10 cellular contexts compared by ENCODE assay signal in genomic region chr2:187220100-187220499, GRCh38.
"Had no signal": no experiment of that assay in that cellular context is flagged by ENCODE, and none has a peak within 500 bp of the region (broad histone marks: within the 10 kb centered on the region; RNA-seq: fewer than 3 reads in every experiment).

No MANE protein-coding gene starts in this region.

- H3K4me1 Mint-ChIP-seq: IgD-negative memory B cell had no signal

- H3K36me3 ChIP-seq: HAP-1 had no signal

- H3K9me3 ChIP-seq: HAP-1 had no signal

- H3K9me3 Mint-ChIP-seq: HFFc6 had no signal

- H3K9ac ChIP-seq: GM23248, KMS-11 had no signal

- H3K27ac ChIP-seq: GM23248, HL-60, KMS-11 had no signal

- H3K36me3 Mint-ChIP-seq: IgD-negative memory B cell had no signal

- H3K27me3 Mint-ChIP-seq: IgD-negative memory B cell had no signal

- H3K4me2 ChIP-seq: KMS-11 had no signal

- H3K27ac Mint-ChIP-seq: HFFc6, IgD-negative memory B cell had no signal

- H2AFZ ChIP-seq: GM23248 had no signal

- H3K4me3 Mint-ChIP-seq: HFFc6, IgD-negative memory B cell had no signal

- DNase-seq: GM23248, GOT3, H7, HFFc6, KBM-7 had no signal

- H3K4me3 ChIP-seq: GM23248, HAP-1 had no signal

- ATAC-seq: HCT116 had no signal
